27 cellular contexts compared by ENCODE assay signal in genomic region chr10:13016886-13017285, GRCh38. TPM values are rescaled to one million over a fixed set of nuclear protein-coding genes. Genes with fewer than 3 reads are reported as not detected.
"Had no signal": no experiment of that assay in that cellular context is flagged by ENCODE, and none has a peak within 500 bp of the region (broad histone marks: within the 10 kb centered on the region; RNA-seq: fewer than 3 reads in every experiment).

No MANE protein-coding gene starts in this region.

- ATAC-seq: activated CD8-positive, alpha-beta T cell treated with anti-CD3 and anti-CD28 coated beads, Interleukin-2, amount 10 ng/mL, durations not matched to agents 7 days and 5 days; activated naive CD4-positive, alpha-beta T cell treated with anti-CD3 and anti-CD28 coated beads, Interleukin-2, amount 50 U/mL, for 72 hours; activated naive CD8-positive, alpha-beta T cell treated with anti-CD3 and anti-CD28 coated beads, Interleukin-2, amount 50 U/mL, for 24 hours; PC-3; T-helper 17 cell; WTC11 had no signal

- H3K4me1 Mint-ChIP-seq: activated naive CD8-positive, alpha-beta T cell treated with anti-CD3 and anti-CD28 coated beads, Interleukin-2, amount 50 U/mL, for 24 hours; T-helper 17 cell had no signal

- FAIRE-seq: RCC 7860 had no signal

- H3K27ac Mint-ChIP-seq: activated CD8-positive, alpha-beta T cell treated with anti-CD3 and anti-CD28 coated beads, Interleukin-2, amount 10 ng/mL, durations not matched to agents 7 days and 5 days; activated naive CD4-positive, alpha-beta T cell treated with anti-CD3 and anti-CD28 coated beads, Interleukin-2, amount 50 U/mL, for 72 hours; activated naive CD8-positive, alpha-beta T cell treated with anti-CD3 and anti-CD28 coated beads, Interleukin-2, amount 50 U/mL, for 24 hours; T-helper 17 cell; WTC11 had no signal

- H3K4me3 Mint-ChIP-seq: activated CD8-positive, alpha-beta T cell treated with anti-CD3 and anti-CD28 coated beads, Interleukin-2, amount 10 ng/mL, durations not matched to agents 7 days and 5 days; activated naive CD8-positive, alpha-beta T cell treated with anti-CD3 and anti-CD28 coated beads, Interleukin-2, amount 50 U/mL, for 24 hours; T-helper 17 cell; WTC11 had no signal

- H3K9me3 ChIP-seq: ascending aorta, breast epithelium, SJSA1 had no signal

- DNase-seq: activated CD4-positive, alpha-beta T cell treated with anti-CD3 and anti-CD28 coated beads for 48 hours; activated CD4-positive, alpha-beta T cell treated with anti-CD3 and anti-CD28 coated beads, Interleukin-2, amount 50 U/mL, for 4 hours; activated CD4-positive, CD25-positive, alpha-beta regulatory T cell treated with anti-CD3 and anti-CD28 coated beads, Interleukin-2, amount 50 U/mL, for 72 hours; activated CD8-positive, alpha-beta memory T cell treated with anti-CD3 and anti-CD28 coated beads, Interleukin-2, amount 50 U/mL, for 48 hours; activated CD8-positive, alpha-beta T cell treated with anti-CD3 and anti-CD28 coated beads, Interleukin-2, amount 10 ng/mL, durations not matched to agents 7 days and 5 days; activated naive CD8-positive, alpha-beta T cell treated with anti-CD3 and anti-CD28 coated beads, Interleukin-2, amount 50 U/mL, for 24 hours; activated T-cell treated with anti-CD3 and anti-CD28 coated beads, Interleukin-2, amount 50 U/mL, for 1 hour; amniotic stem cell; caudate nucleus; MG63; MV-4-11; NCI-H1105; NCI-H1436; NCI-H1694 treated with DMSO at 0.1 percent for 48 hours; NCI-H2029 treated with DMSO at 0.1 percent for 48 hours; NCI-H510A treated with DMSO at 0.1 percent for 48 hours; NCI-H69; PC-3; SHP77; T-helper 17 cell; T-helper 9 cell had no signal

- H3K4me1 ChIP-seq: ascending aorta, breast epithelium, SJSA1 had no signal

- H3K4me3 ChIP-seq: ascending aorta, breast epithelium, MG63, SJSA1 had no signal

- H3K36me3 ChIP-seq: ascending aorta, breast epithelium, MG63, SJSA1 had no signal

- H3K27me3 ChIP-seq: ascending aorta, breast epithelium, MG63 had no signal

- H3K27ac ChIP-seq: ascending aorta, breast epithelium, SJSA1 had no signal

RNA-seq across cellular contexts. Expression of gene CCDC3, which starts 15.4 kb away (rescaled TPM):
- total RNA-seq: activated CD8-positive, alpha-beta T cell treated with anti-CD3 and anti-CD28 coated beads, Interleukin-2, amount 10 ng/mL, durations not matched to agents 7 days and 5 days; PC-3 had no signal
